In genomic region chr3:117699058-117699457, GRCh38 we compare ENCODE assay signal across 32 cellular contexts.
"Had no signal": no experiment of that assay in that cellular context is flagged by ENCODE, and none has a peak within 500 bp of the region (broad histone marks: within the 10 kb centered on the region; RNA-seq: fewer than 3 reads in every experiment).

No MANE protein-coding gene starts in this region.

- H3K27me3 ChIP-seq: ascending aorta, cardiac muscle cell had no signal

- H3K4me1 ChIP-seq: ascending aorta had no signal

- DNase-seq: activated CD4-positive, alpha-beta memory T cell treated with anti-CD3 and anti-CD28 coated beads, Interleukin-2, amount 10 ng/mL, durations not matched to agents 7 days and 5 days; activated CD4-positive, alpha-beta T cell treated with anti-CD3 and anti-CD28 coated beads for 1 hour; activated CD4-positive, alpha-beta T cell treated with anti-CD3 and anti-CD28 coated beads for 36 hours; activated CD4-positive, alpha-beta T cell treated with anti-CD3 and anti-CD28 coated beads for 48 hours; activated CD4-positive, alpha-beta T cell treated with anti-CD3 and anti-CD28 coated beads, Interleukin-2, amount 10 ng/mL, durations not matched to agents 7 days and 5 days; activated CD4-positive, alpha-beta T cell treated with anti-CD3 and anti-CD28 coated beads, Interleukin-2, amount 50 U/mL, for 48 hours; activated CD4-positive, CD25-positive, alpha-beta regulatory T cell; activated CD8-positive, alpha-beta memory T cell treated with anti-CD3 and anti-CD28 coated beads for 24 hours; activated CD8-positive, alpha-beta memory T cell treated with anti-CD3 and anti-CD28 coated beads, Interleukin-2, amount 10 ng/mL, durations not matched to agents 7 days and 5 days; activated CD8-positive, alpha-beta memory T cell treated with anti-CD3 and anti-CD28 coated beads, Interleukin-2, amount 50 U/mL, for 48 hours; activated CD8-positive, alpha-beta T cell treated with anti-CD3 and anti-CD28 coated beads, Interleukin-2, amount 10 ng/mL, durations not matched to agents 7 days and 5 days; activated effector memory CD4-positive, alpha-beta T cell treated with Interleukin-2 at 50 U/mL for 16 hours; activated gamma-delta T cell; activated naive CD4-positive, alpha-beta T cell treated with anti-CD3 and anti-CD28 coated beads, Interleukin-2, amount 10 ng/mL, durations not matched to agents 7 days and 5 days; activated naive CD4-positive, alpha-beta T cell treated with Interleukin-2 at 50 U/mL for 16 hours; activated naive CD8-positive, alpha-beta T cell treated with anti-CD3 and anti-CD28 coated beads, Interleukin-2, amount 10 ng/mL, durations not matched to agents 7 days and 5 days; activated naive CD8-positive, alpha-beta T cell treated with anti-CD3 and anti-CD28 coated beads, Interleukin-2, amount 50 U/mL, for 24 hours; activated T-cell treated with anti-CD3 and anti-CD28 coated beads, Interleukin-2, amount 50 U/mL, for 24 hours; activated T-cell treated with anti-CD3 and anti-CD28 coated beads, Interleukin-2, amount 50 U/mL, for 48 hours; amygdala; anterior cingulate cortex; caudate nucleus; cerebellar nuclear complex; T-helper 2 cell; T-helper 9 cell; WERI-Rb-1 had no signal

- ATAC-seq: activated CD4-positive, alpha-beta T cell treated with anti-CD3 and anti-CD28 coated beads for 36 hours; activated CD4-positive, CD25-positive, alpha-beta regulatory T cell treated with anti-CD3 and anti-CD28 coated beads, Interleukin-2, amount 50 U/mL, for 24 hours; activated CD8-positive, alpha-beta memory T cell treated with anti-CD3 and anti-CD28 coated beads, Interleukin-2, amount 10 ng/mL, durations not matched to agents 7 days and 5 days; activated CD8-positive, alpha-beta T cell treated with anti-CD3 and anti-CD28 coated beads, Interleukin-2, amount 10 ng/mL, durations not matched to agents 7 days and 5 days; activated naive CD8-positive, alpha-beta T cell treated with anti-CD3 and anti-CD28 coated beads, Interleukin-2, amount 50 U/mL, for 24 hours; WTC11 had no signal

- H3K4me3 ChIP-seq: ascending aorta, cardiac muscle cell had no signal

- H3K27ac ChIP-seq: ascending aorta, cardiac muscle cell, WERI-Rb-1 had no signal

- H3K9me3 ChIP-seq: ascending aorta had no signal

- FAIRE-seq: bronchial epithelial cell, TTC549 had no signal

- H3K36me3 ChIP-seq: ascending aorta, cardiac muscle cell, WERI-Rb-1 had no signal
